27 cellular contexts compared by ENCODE assay signal in genomic region chrX:128805236-128805635, GRCh38.
"Had no signal": no experiment of that assay in that cellular context is flagged by ENCODE, and none has a peak within 500 bp of the region (broad histone marks: within the 10 kb centered on the region; RNA-seq: fewer than 3 reads in every experiment).

No MANE protein-coding gene starts in this region.

- H3K36me3 ChIP-seq: esophagus muscularis mucosa, gastroesophageal sphincter, heart left ventricle, neural progenitor cell, right lobe of liver, suprapubic skin, transverse colon, vagina had no signal

- H2AFZ ChIP-seq: neural progenitor cell had no signal

- H3K27me3 ChIP-seq: esophagus muscularis mucosa, foreskin keratinocyte, gastroesophageal sphincter, neural progenitor cell, right lobe of liver, suprapubic skin, transverse colon, vagina had no signal

- H3K27me3 Mint-ChIP-seq: memory B cell; stimulated activated naive CD8-positive, alpha-beta T cell treated with anti-CD3 and anti-CD28 coated beads, Interleukin-15, amount 100 ng/mL, for 72 hours had no signal

- H3K4me2 ChIP-seq: neural progenitor cell, smooth muscle cell had no signal

- H3K9ac ChIP-seq: neural progenitor cell had no signal

- H3K9me3 ChIP-seq: esophagus muscularis mucosa, gastroesophageal sphincter, right lobe of liver, suprapubic skin, transverse colon, vagina had no signal

- H3K27ac ChIP-seq: coronary artery, esophagus muscularis mucosa, foreskin keratinocyte, gastroesophageal sphincter, heart left ventricle, neural progenitor cell, psoas muscle, right lobe of liver, suprapubic skin, transverse colon, vagina had no signal

- H3K36me3 Mint-ChIP-seq: memory B cell; naive thymus-derived CD4-positive, alpha-beta T cell had no signal

- H3K4me3 Mint-ChIP-seq: memory B cell; naive thymus-derived CD4-positive, alpha-beta T cell; nephron; neural progenitor cell; stimulated activated naive CD8-positive, alpha-beta T cell treated with anti-CD3 and anti-CD28 coated beads, Interleukin-15, amount 100 ng/mL, for 72 hours had no signal

- H3K4me1 Mint-ChIP-seq: memory B cell; nephron; stimulated activated naive CD8-positive, alpha-beta T cell treated with anti-CD3 and anti-CD28 coated beads, Interleukin-15, amount 100 ng/mL, for 72 hours had no signal

- H3K27ac Mint-ChIP-seq: memory B cell; naive thymus-derived CD4-positive, alpha-beta T cell; nephron; neural progenitor cell; stimulated activated naive CD8-positive, alpha-beta T cell treated with anti-CD3 and anti-CD28 coated beads, Interleukin-15, amount 100 ng/mL, for 72 hours had no signal

- H3K4me1 ChIP-seq: esophagus muscularis mucosa, foreskin keratinocyte, gastroesophageal sphincter, heart left ventricle, neural progenitor cell, psoas muscle, right lobe of liver, suprapubic skin, transverse colon, vagina had no signal

- ATAC-seq: foreskin keratinocyte; gastroesophageal sphincter; heart left ventricle; left lobe of liver; naive thymus-derived CD4-positive, alpha-beta T cell; psoas muscle; right lobe of liver; stimulated activated naive CD8-positive, alpha-beta T cell treated with anti-CD3 and anti-CD28 coated beads, Interleukin-15, amount 100 ng/mL, for 72 hours had no signal

- H3K4me3 ChIP-seq: coronary artery, esophagus muscularis mucosa, gastroesophageal sphincter, heart left ventricle, lung, neural progenitor cell, psoas muscle, right lobe of liver, smooth muscle cell, suprapubic skin, transverse colon, vagina had no signal

- DNase-seq: dermis blood vessel endothelial cell; effector memory CD4-positive, alpha-beta T cell; foreskin keratinocyte; heart left ventricle; hippocampal formation; islet precursor cell; naive thymus-derived CD4-positive, alpha-beta T cell; psoas muscle; right lobe of liver; stimulated activated CD4-positive, alpha-beta T cell treated with anti-CD3 and anti-CD28 coated beads, Interleukin-12 subunit alpha, Interleukin-12 subunit beta, amount 100 ng/mL, for 4 hours; stimulated activated CD4-positive, alpha-beta T cell treated with anti-CD3 and anti-CD28 coated beads, Interleukin-1b, Interleukin-23, amount 100 ng/mL, for 48 hours; stimulated activated CD4-positive, alpha-beta T cell treated with anti-CD3 and anti-CD28 coated beads, Interleukin-4, amount 100 ng/mL, for 1 hour; stimulated activated CD8-positive, alpha-beta memory T cell treated with anti-CD3 and anti-CD28 coated beads, Interleukin-4, amount 100 ng/mL, for 48 hours; stimulated activated naive CD4-positive, alpha-beta T cell; stimulated activated naive CD8-positive, alpha-beta T cell treated with anti-CD3 and anti-CD28 coated beads, Interleukin-15, amount 100 ng/mL, for 72 hours; transverse colon had no signal
